Comparison of ENCODE assay signal across 1 cellular context in genomic region chr3:122680381-122681293, GRCh38.
TF ChIP-seq lines count a peak whose summit lies in the region.

TSS of gene PARP14 (plus strand) at chr3:122680839. CDS start at chr3:122680884, 45 bp downstream.

TF ChIP-seq in HepG2, 621 proteins besides CTCF, POLR2A, EP300 and RAD21 (continued from another document and continues in another):
- TF ChIP-seq, protein P1, sequence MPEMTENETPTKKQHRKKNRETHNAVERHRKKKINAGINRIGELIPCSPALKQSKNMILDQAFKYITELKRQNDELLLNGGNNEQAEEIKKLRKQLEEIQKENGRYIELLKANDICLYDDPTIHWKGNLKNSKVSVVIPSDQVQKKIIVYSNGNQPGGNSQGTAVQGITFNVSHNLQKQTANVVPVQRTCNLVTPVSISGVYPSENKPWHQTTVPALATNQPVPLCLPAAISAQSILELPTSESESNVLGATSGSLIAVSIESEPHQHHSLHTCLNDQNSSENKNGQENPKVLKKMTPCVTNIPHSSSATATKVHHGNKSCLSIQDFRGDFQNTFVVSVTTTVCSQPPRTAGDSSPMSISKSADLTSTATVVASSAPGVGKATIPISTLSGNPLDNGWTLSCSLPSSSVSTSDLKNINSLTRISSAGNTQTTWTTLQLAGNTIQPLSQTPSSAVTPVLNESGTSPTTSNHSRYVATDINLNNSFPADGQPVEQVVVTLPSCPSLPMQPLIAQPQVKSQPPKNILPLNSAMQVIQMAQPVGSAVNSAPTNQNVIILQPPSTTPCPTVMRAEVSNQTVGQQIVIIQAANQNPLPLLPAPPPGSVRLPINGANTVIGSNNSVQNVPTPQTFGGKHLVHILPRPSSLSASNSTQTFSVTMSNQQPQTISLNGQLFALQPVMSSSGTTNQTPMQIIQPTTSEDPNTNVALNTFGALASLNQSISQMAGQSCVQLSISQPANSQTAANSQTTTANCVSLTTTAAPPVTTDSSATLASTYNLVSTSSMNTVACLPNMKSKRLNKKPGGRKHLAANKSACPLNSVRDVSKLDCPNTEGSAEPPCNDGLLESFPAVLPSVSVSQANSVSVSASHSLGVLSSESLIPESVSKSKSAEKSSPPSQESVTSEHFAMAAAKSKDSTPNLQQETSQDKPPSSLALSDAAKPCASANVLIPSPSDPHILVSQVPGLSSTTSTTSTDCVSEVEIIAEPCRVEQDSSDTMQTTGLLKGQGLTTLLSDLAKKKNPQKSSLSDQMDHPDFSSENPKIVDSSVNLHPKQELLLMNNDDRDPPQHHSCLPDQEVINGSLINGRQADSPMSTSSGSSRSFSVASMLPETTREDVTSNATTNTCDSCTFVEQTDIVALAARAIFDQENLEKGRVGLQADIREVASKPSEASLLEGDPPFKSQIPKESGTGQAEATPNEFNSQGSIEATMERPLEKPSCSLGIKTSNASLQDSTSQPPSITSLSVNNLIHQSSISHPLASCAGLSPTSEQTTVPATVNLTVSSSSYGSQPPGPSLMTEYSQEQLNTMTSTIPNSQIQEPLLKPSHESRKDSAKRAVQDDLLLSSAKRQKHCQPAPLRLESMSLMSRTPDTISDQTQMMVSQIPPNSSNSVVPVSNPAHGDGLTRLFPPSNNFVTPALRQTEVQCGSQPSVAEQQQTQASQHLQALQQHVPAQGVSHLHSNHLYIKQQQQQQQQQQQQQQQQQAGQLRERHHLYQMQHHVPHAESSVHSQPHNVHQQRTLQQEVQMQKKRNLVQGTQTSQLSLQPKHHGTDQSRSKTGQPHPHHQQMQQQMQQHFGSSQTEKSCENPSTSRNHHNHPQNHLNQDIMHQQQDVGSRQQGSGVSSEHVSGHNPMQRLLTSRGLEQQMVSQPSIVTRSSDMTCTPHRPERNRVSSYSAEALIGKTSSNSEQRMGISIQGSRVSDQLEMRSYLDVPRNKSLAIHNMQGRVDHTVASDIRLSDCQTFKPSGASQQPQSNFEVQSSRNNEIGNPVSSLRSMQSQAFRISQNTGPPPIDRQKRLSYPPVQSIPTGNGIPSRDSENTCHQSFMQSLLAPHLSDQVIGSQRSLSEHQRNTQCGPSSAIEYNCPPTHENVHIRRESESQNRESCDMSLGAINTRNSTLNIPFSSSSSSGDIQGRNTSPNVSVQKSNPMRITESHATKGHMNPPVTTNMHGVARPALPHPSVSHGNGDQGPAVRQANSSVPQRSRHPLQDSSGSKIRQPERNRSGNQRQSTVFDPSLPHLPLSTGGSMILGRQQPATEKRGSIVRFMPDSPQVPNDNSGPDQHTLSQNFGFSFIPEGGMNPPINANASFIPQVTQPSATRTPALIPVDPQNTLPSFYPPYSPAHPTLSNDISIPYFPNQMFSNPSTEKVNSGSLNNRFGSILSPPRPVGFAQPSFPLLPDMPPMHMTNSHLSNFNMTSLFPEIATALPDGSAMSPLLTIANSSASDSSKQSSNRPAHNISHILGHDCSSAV (CRISPR knock-in tag; IDR thresholded peaks at IDR 0.05; ENCODE audit: borderline replicate concordance) = no peak
- TF ChIP-seq ZBTB7A (CRISPR knock-in tag; IDR thresholded peaks at IDR 0.05) (no peak), MED1 (CRISPR knock-in tag; IDR thresholded peaks at IDR 0.05) (no peak), ZNF878 (CRISPR knock-in tag; IDR thresholded peaks at IDR 0.05) (no peak), ELF3 (CRISPR knock-in tag; IDR thresholded peaks at IDR 0.05) (peak; percentile 17), PRMT3 (CRISPR knock-in tag; IDR thresholded peaks at IDR 0.05; ENCODE audit: borderline replicate concordance, low read depth) (no peak), SNAPC2 (CRISPR knock-in tag; IDR thresholded peaks at IDR 0.05) (no peak), MNT (IDR thresholded peaks at IDR 0.05) (no peak), ZNF562 (CRISPR knock-in tag; IDR thresholded peaks at IDR 0.05; ENCODE audit: borderline replicate concordance) (no peak), ZNF143 (CRISPR knock-in tag; IDR thresholded peaks at IDR 0.05) (no peak), MIER3 (CRISPR knock-in tag; IDR thresholded peaks at IDR 0.05; ENCODE audit: borderline replicate concordance) (no peak), ZNF567 (CRISPR knock-in tag; IDR thresholded peaks at IDR 0.05; ENCODE audit: borderline replicate concordance) (no peak), SATB2 (CRISPR knock-in tag; IDR thresholded peaks at IDR 0.05) (no peak), MEIS1 (CRISPR knock-in tag; IDR thresholded peaks at IDR 0.05; ENCODE audit: borderline replicate concordance) (no peak), ZXDC (CRISPR knock-in tag; IDR thresholded peaks at IDR 0.05) (no peak), NR1H2 (CRISPR knock-in tag; IDR thresholded peaks at IDR 0.05; ENCODE audit: borderline replicate concordance, low read depth) (no peak), ZNF709 (CRISPR knock-in tag; IDR thresholded peaks at IDR 0.05) (0 out of 2 replicates have a peak, but pooled peaks have one; percentile 49), PRDM15 (CRISPR knock-in tag; IDR thresholded peaks at IDR 0.05) (peak; percentile 15; the same call in 1 of the 2 replicates), ZNF749 (CRISPR knock-in tag; IDR thresholded peaks at IDR 0.05; ENCODE audit: borderline replicate concordance) (no peak), NFYC (CRISPR knock-in tag; IDR thresholded peaks at IDR 0.05) (no peak), TCF7 (IDR thresholded peaks at IDR 0.05; ENCODE audit: low read depth) (no peak), ZNF703 (CRISPR knock-in tag; IDR thresholded peaks at IDR 0.05; ENCODE audit: borderline replicate concordance) (no peak), ZNF18 (CRISPR knock-in tag; IDR thresholded peaks at IDR 0.05; ENCODE audit: insufficient replicate concordance) (peak; percentile 54), ONECUT2 (CRISPR knock-in tag; IDR thresholded peaks at IDR 0.05) (no peak), FOSL1 (CRISPR knock-in tag; IDR thresholded peaks at IDR 0.05; ENCODE audit: borderline replicate concordance) (no peak)
- TF ChIP-seq, protein P2, sequence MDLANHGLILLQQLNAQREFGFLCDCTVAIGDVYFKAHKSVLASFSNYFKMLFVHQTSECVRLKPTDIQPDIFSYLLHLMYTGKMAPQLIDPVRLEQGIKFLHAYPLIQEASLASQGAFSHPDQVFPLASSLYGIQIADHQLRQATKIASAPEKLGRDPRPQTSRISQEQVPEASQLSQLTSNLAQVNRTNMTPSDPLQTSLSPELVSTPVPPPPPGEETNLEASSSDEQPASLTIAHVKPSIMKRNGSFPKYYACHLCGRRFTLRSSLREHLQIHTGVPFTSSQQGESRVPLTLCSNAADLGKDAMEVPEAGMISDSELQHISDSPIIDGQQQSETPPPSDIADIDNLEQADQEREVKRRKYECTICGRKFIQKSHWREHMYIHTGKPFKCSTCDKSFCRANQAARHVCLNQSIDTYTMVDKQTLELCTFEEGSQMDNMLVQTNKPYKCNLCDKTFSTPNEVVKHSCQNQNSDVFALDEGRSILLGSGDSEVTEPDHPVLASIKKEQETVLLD (CRISPR knock-in tag; IDR thresholded peaks at IDR 0.05; ENCODE audit: low read depth) = no peak
- TF ChIP-seq, protein P3, sequence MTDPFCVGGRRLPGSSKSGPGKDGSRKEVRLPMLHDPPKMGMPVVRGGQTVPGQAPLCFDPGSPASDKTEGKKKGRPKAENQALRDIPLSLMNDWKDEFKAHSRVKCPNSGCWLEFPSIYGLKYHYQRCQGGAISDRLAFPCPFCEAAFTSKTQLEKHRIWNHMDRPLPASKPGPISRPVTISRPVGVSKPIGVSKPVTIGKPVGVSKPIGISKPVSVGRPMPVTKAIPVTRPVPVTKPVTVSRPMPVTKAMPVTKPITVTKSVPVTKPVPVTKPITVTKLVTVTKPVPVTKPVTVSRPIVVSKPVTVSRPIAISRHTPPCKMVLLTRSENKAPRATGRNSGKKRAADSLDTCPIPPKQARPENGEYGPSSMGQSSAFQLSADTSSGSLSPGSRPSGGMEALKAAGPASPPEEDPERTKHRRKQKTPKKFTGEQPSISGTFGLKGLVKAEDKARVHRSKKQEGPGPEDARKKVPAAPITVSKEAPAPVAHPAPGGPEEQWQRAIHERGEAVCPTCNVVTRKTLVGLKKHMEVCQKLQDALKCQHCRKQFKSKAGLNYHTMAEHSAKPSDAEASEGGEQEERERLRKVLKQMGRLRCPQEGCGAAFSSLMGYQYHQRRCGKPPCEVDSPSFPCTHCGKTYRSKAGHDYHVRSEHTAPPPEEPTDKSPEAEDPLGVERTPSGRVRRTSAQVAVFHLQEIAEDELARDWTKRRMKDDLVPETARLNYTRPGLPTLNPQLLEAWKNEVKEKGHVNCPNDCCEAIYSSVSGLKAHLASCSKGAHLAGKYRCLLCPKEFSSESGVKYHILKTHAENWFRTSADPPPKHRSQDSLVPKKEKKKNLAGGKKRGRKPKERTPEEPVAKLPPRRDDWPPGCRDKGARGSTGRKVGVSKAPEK (CRISPR knock-in tag; IDR thresholded peaks at IDR 0.05; ENCODE audit: borderline replicate concordance) = no peak
- TF ChIP-seq, protein P4, sequence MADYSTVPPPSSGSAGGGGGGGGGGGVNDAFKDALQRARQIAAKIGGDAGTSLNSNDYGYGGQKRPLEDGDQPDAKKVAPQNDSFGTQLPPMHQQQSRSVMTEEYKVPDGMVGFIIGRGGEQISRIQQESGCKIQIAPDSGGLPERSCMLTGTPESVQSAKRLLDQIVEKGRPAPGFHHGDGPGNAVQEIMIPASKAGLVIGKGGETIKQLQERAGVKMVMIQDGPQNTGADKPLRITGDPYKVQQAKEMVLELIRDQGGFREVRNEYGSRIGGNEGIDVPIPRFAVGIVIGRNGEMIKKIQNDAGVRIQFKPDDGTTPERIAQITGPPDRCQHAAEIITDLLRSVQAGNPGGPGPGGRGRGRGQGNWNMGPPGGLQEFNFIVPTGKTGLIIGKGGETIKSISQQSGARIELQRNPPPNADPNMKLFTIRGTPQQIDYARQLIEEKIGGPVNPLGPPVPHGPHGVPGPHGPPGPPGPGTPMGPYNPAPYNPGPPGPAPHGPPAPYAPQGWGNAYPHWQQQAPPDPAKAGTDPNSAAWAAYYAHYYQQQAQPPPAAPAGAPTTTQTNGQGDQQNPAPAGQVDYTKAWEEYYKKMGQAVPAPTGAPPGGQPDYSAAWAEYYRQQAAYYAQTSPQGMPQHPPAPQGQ (CRISPR knock-in tag; IDR thresholded peaks at IDR 0.05; ENCODE audit: borderline replicate concordance) = no peak
- TF ChIP-seq, protein P5, sequence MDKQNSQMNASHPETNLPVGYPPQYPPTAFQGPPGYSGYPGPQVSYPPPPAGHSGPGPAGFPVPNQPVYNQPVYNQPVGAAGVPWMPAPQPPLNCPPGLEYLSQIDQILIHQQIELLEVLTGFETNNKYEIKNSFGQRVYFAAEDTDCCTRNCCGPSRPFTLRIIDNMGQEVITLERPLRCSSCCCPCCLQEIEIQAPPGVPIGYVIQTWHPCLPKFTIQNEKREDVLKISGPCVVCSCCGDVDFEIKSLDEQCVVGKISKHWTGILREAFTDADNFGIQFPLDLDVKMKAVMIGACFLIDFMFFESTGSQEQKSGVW (CRISPR knock-in tag; IDR thresholded peaks at IDR 0.05; ENCODE audit: borderline replicate concordance) = no peak
